Comparison of ENCODE assay signal across 10 cellular contexts in genomic region chr2:173982918-173983317, GRCh38. TPM values are rescaled to one million over a fixed set of nuclear protein-coding genes. Genes with fewer than 3 reads are reported as not detected.
DNase-seq lines count a peak whose midpoint lies in the region; ATAC-seq, FAIRE-seq and TF ChIP-seq lines count a peak whose summit lies in the region.
"Had no signal": no experiment of that assay in that cellular context is flagged by ENCODE, and none has a peak within 500 bp of the region (broad histone marks: within the 10 kb centered on the region; RNA-seq: fewer than 3 reads in every experiment).

No MANE protein-coding gene starts in this region.

- DNase-seq in COR-L47 (lab: John Stamatoyannopoulos, UW) (peak; percentile 89), NCI-H2196 treated with DMSO at 0.1 percent for 48 hours (lab: John Stamatoyannopoulos, UW; ENCODE audit: unreplicated experiment) (peak; percentile 84), myocyte (ENCODE audit: low read depth) (peak; percentile 60), MV-4-11 (lab: John Stamatoyannopoulos, UW) (no peak), D721Med (ENCODE audit: insufficient read length, low spot score) (no peak)
- no peak for DNase-seq in activated naive CD8-positive, alpha-beta T cell treated with anti-CD3 and anti-CD28 coated beads, Interleukin-2, amount 50 U/mL, for 24 hours
- no peak for DNase-seq in activated CD4-positive, alpha-beta T cell treated with anti-CD3 and anti-CD28 coated beads, Interleukin-2, amount 50 U/mL, for 48 hours
- DNase-seq: activated CD4-positive, alpha-beta T cell treated with anti-CD3 and anti-CD28 coated beads for 48 hours; naive thymus-derived CD8-positive, alpha-beta T cell had no signal

- H3K27me3 Mint-ChIP-seq in activated naive CD8-positive, alpha-beta T cell treated with anti-CD3 and anti-CD28 coated beads, Interleukin-2, amount 50 U/mL, for 24 hours, result no peaks in the 10 kb centered on the region

- no peaks in the 10 kb centered on the region for H3K9me3 Mint-ChIP-seq in activated naive CD8-positive, alpha-beta T cell treated with anti-CD3 and anti-CD28 coated beads, Interleukin-2, amount 50 U/mL, for 24 hours
- H3K9me3 Mint-ChIP-seq: naive thymus-derived CD8-positive, alpha-beta T cell had no signal

- no peak for ATAC-seq in activated naive CD8-positive, alpha-beta T cell treated with anti-CD3 and anti-CD28 coated beads, Interleukin-2, amount 50 U/mL, for 24 hours
- ATAC-seq: naive thymus-derived CD8-positive, alpha-beta T cell had no signal

- no peak overlapping the region for H3K4me3 Mint-ChIP-seq in activated naive CD8-positive, alpha-beta T cell treated with anti-CD3 and anti-CD28 coated beads, Interleukin-2, amount 50 U/mL, for 24 hours
- H3K4me3 Mint-ChIP-seq: naive thymus-derived CD8-positive, alpha-beta T cell had no signal

- H3K27ac Mint-ChIP-seq in activated naive CD8-positive, alpha-beta T cell treated with anti-CD3 and anti-CD28 coated beads, Interleukin-2, amount 50 U/mL, for 24 hours, result no peak overlapping the region

- no peak for TF ChIP-seq CTCF in D721Med (IDR thresholded peaks at IDR 0.05; ENCODE audit: insufficient read depth, missing control alignments)

- no peak for FAIRE-seq in D721Med (lab: Jason Lieb, UNC)

- peaks cover 27% of the 10 kb centered on the region for H3K4me1 Mint-ChIP-seq in activated naive CD8-positive, alpha-beta T cell treated with anti-CD3 and anti-CD28 coated beads, Interleukin-2, amount 50 U/mL, for 24 hours

- no peaks in the 10 kb centered on the region for H3K36me3 Mint-ChIP-seq in activated naive CD8-positive, alpha-beta T cell treated with anti-CD3 and anti-CD28 coated beads, Interleukin-2, amount 50 U/mL, for 24 hours (ENCODE audit: low read depth)
- H3K36me3 Mint-ChIP-seq: naive thymus-derived CD8-positive, alpha-beta T cell had no signal

- peak overlapping the region; percentile 34 for H3K27ac ChIP-seq in cingulate gyrus (ENCODE audit: low read depth, low read length)

RNA-seq across cellular contexts. Expression of gene SP3, which starts 17.7 kb away (rescaled TPM):
- 53.2 and 73.6 TPM in 2 replicates for total RNA-seq in myocyte
- 17.8 TPM for polyA plus RNA-seq in myocyte (2012)

Comparison
In these comparisons a context has a peak if more than half of its experiments do, and no peak if none do; other contexts are left out.
1. DNase-seq: peak in COR-L47 (single experiment), NCI-H2196 treated with DMSO at 0.1 percent for 48 hours (single experiment) and myocyte (single experiment); none in activated naive CD8-positive, alpha-beta T cell treated with anti-CD3 and anti-CD28 coated beads, Interleukin-2, amount 50 U/mL, for 24 hours (single experiment), MV-4-11 (single experiment), D721Med (single experiment) and activated CD4-positive, alpha-beta T cell treated with anti-CD3 and anti-CD28 coated beads, Interleukin-2, amount 50 U/mL, for 48 hours (0 of 2).